17 cellular contexts compared by ENCODE assay signal in genomic region chr3:78139166-78139565, GRCh38.
DNase-seq lines count a peak whose midpoint lies in the region; ATAC-seq and TF ChIP-seq lines count a peak whose summit lies in the region.
"Had no signal": no experiment of that assay in that cellular context is flagged by ENCODE, and none has a peak within 500 bp of the region (broad histone marks: within the 10 kb centered on the region; RNA-seq: fewer than 3 reads in every experiment).

No MANE protein-coding gene starts in this region.

- H3K4me3 ChIP-seq in HEK293 (ENCODE audit: low read depth, low read length) (no peak overlapping the region), adipocyte (ENCODE audit: low read length) (no peak overlapping the region), foreskin fibroblast (ENCODE audit: low read depth in 1 of 2, low read length in 2 of 2) (no peak overlapping the region), dorsolateral prefrontal cortex (no peak overlapping the region)
- H3K4me3 ChIP-seq: breast epithelium, right atrium auricular region, testis had no signal

- H3K9me3 ChIP-seq in HEK293 (ENCODE audit: control insufficient read depth, insufficient read depth, low read depth, low read length) (no peaks in the 10 kb centered on the region), adipocyte (ENCODE audit: control insufficient read depth, low read length) (no peaks in the 10 kb centered on the region)
- H3K9me3 ChIP-seq: breast epithelium, right atrium auricular region, testis had no signal

- H3K36me3 ChIP-seq in HEK293 (ENCODE audit: control insufficient read depth in 2 of 2, insufficient read depth in 1 of 2, low read length in 2 of 2), result no peaks in the 10 kb centered on the region
- no peaks in the 10 kb centered on the region for H3K36me3 ChIP-seq in adipocyte (ENCODE audit: control insufficient read depth, insufficient read depth, low read length, severe bottlenecking)
- H3K36me3 ChIP-seq: breast epithelium, right atrium auricular region had no signal

- peaks cover 3% of the 10 kb centered on the region; the same call in 1 of the 2 replicates for H3K4me1 ChIP-seq in HEK293 (ENCODE audit: control insufficient read depth, insufficient read depth, low read length)
- no peaks in the 10 kb centered on the region for H3K4me1 ChIP-seq in adipocyte (ENCODE audit: control insufficient read depth, insufficient read depth, low read length)
- H3K4me1 ChIP-seq: breast epithelium, right atrium auricular region, testis had no signal

- H3K9ac ChIP-seq in adipocyte (ENCODE audit: low read length), result no peak overlapping the region

- intact Hi-C loops in dorsolateral prefrontal cortex (cut with DNase I), result no loop called here

- POLR2A ChIA-PET in HEK293 (lab: Yijun Ruan, JAX), result no interaction called here

- ATAC-seq in GM18868 (IDR thresholded peaks at IDR 0.05; ENCODE audit: unreplicated experiment), result no peak
- ATAC-seq: effector memory CD8-positive, alpha-beta T cell had no signal

- DNase-seq in adipocyte (ENCODE audit: low read depth) (peak; percentile 51), foreskin fibroblast (peak; percentile 36 to 65), stromal cell of bone marrow (ENCODE audit: low read depth) (peak; percentile 3), dorsolateral prefrontal cortex (no peak)
- no peak for DNase-seq in stimulated activated CD8-positive, alpha-beta memory T cell treated with anti-CD3 and anti-CD28 coated beads, Interleukin-4, amount 100 ng/mL, for 48 hours
- DNase-seq: activated naive CD4-positive, alpha-beta T cell; CD4-positive, alpha-beta T cell; effector memory CD8-positive, alpha-beta T cell; NCI-H2107; NCI-H748 treated with DMSO at 0.1 percent for 48 hours; nephron progenitor cell; RPMI8226; testis had no signal

- no peak for TF ChIP-seq CTCF in HEK293 (tag by site-specific recombination; IDR thresholded peaks at IDR 0.05)
- TF ChIP-seq CTCF in foreskin fibroblast (IDR thresholded peaks at IDR 0.05; ENCODE audit: low read depth, low read length), result no peak
- no peak for TF ChIP-seq CTCF in dorsolateral prefrontal cortex (IDR thresholded peaks at IDR 0.05 in 54 of 56, conservative IDR thresholded peaks at IDR 0.05 in 2 of 56; ENCODE audit: low read depth in 1 of 56, partially characterized antibody in 56 of 56)

- CTCF ChIA-PET in HEK293 (lab: Yijun Ruan, JAX), result no interaction called here

- H3K27ac ChIP-seq in HEK293 (ENCODE audit: extremely low read depth, low read depth, low read length), result no peak overlapping the region
- no peak overlapping the region for H3K27ac ChIP-seq in dorsolateral prefrontal cortex
- H3K27ac ChIP-seq: breast epithelium, right atrium auricular region, testis had no signal

- H3K27me3 ChIP-seq in adipocyte (replicated peaks; ENCODE audit: control insufficient read depth, insufficient read depth, low read length), result no peaks in the 10 kb centered on the region
- H3K27me3 ChIP-seq in dorsolateral prefrontal cortex, result no peaks in the 10 kb centered on the region
- H3K27me3 ChIP-seq: breast epithelium, right atrium auricular region, testis had no signal

TF ChIP-seq in HEK293, 187 proteins besides CTCF, POLR2A, EP300 and RAD21:
- TF ChIP-seq WT1 (tag by site-specific recombination; IDR thresholded peaks at IDR 0.05) (no peak), ZNF629 (tag by site-specific recombination; IDR thresholded peaks at IDR 0.05) (peak; percentile 58; the same call in 1 of the 2 replicates), KLF16 (tag by site-specific recombination; IDR thresholded peaks at IDR 0.05) (no peak)

Comparison
In these comparisons a context has a peak if more than half of its experiments do, and no peak if none do; other contexts are left out.
1. DNase-seq: peak in adipocyte (single experiment), foreskin fibroblast (2 of 2) and stromal cell of bone marrow (single experiment); none in dorsolateral prefrontal cortex (0 of 10) and stimulated activated CD8-positive, alpha-beta memory T cell treated with anti-CD3 and anti-CD28 coated beads, Interleukin-4, amount 100 ng/mL, for 48 hours (single experiment).